8 cellular contexts compared by ENCODE assay signal in the genomic region with DNA sequence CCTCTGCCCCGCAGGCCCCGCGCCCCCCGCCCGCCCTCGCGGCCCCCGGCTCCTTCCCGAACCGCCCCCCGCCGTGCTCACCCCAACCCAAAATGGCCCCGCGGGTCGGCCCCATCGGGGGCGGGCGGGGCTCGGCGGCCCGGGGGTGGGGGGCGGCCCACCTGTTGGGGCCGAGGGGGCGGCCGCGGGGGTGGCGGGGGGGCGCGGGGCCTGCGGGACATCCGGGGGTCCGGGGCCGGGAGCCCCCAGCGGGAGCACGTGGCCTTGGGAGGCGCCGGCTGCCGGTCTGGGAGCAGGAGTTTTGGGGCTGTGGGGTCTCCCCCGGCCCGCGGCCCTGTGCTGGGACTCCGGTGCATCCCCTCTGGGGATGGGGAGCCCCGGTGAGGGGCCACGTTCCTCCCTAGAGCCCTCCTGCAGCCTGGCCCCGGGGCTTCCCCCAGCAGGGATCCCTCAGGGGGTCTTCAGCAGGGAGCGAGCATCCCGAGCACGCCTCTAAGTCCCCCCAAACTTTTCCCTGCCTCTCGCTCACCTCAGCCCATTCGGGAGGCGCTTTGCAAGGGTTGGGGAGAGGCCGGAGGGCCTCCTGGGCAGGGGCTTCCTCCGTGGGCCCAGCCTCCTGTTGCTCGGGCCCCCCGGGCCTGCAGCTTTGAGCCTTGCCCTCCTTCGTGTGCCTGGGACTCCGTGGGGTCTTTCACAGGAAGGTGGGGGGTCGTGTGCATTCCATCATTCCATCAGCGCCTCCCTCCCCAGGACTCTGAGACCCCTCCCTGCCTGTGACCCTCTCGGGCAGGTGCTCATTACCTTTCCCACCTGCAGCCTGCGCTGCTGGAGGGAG. TPM values are rescaled to one million over a fixed set of nuclear protein-coding genes. Genes with fewer than 3 reads are reported as not detected.
DNase-seq lines count a peak whose midpoint lies in the region; ATAC-seq and TF ChIP-seq lines count a peak whose summit lies in the region.

No MANE protein-coding gene starts in this region.

- H3K36me3 Mint-ChIP-seq in WTC11 (peaks cover 9% of the 10 kb centered on the region), glutamatergic neuron (ENCODE audit: unreplicated experiment) (no peaks in the 10 kb centered on the region)

- DNase-seq in GM20000 (ENCODE audit: low spot score) (peak; percentile 77), WTC11 (ENCODE audit: low spot score) (no peak), glutamatergic neuron (peak; percentile 22), skeletal muscle cell (ENCODE audit: low read depth) (no peak), DMS114 treated with DMSO at 0.1 percent for 48 hours (lab: John Stamatoyannopoulos, UW; ENCODE audit: unreplicated experiment) (no peak), SHP77 treated with DMSO at 0.1 percent for 48 hours (lab: John Stamatoyannopoulos, UW) (no peak), NCI-H1048 (lab: John Stamatoyannopoulos, UW) (no peak)

- H3K4me1 Mint-ChIP-seq in WTC11 (peaks cover 26% of the 10 kb centered on the region), glutamatergic neuron (ENCODE audit: low read depth, unreplicated experiment) (peaks cover 19% of the 10 kb centered on the region)

- H3K9me3 Mint-ChIP-seq in WTC11 = no peaks in the 10 kb centered on the region
- peaks cover 12% of the 10 kb centered on the region for H3K9me3 Mint-ChIP-seq in glutamatergic neuron (ENCODE audit: unreplicated experiment)

- H3K4me3 Mint-ChIP-seq in WTC11 (peak overlapping the region; percentile 90), glutamatergic neuron (ENCODE audit: unreplicated experiment) (peak overlapping the region; percentile 90)

- ATAC-seq in WTC11 (no peak), HG03025 (IDR thresholded peaks at IDR 0.05; ENCODE audit: low FRiP score, unreplicated experiment) (no peak)

- POLR2A ChIA-PET in WTC11 (lab: Charles Lee) = no interaction called here

- CTCF ChIA-PET in WTC11 (lab: Charles Lee) = interaction anchor here (0.7 to 2.3 kb wide), 4 partner anchors 9 to 61 kb away, joined by 3 to 11 read pairs (median 6); no protein-coding TSS in a partner anchor

- TF ChIP-seq CTCF in GM20000 (IDR thresholded peaks at IDR 0.05; ENCODE audit: extremely low read depth, missing control alignments) = no peak
- no peak for TF ChIP-seq CTCF in WTC11 (IDR thresholded peaks at IDR 0.05)
- TF ChIP-seq CTCF in glutamatergic neuron (IDR thresholded peaks at IDR 0.05; ENCODE audit: partially characterized antibody, unreplicated experiment) = no peak

- H3K4me3 ChIP-seq in skeletal muscle cell (ENCODE audit: low read depth, low read length) = peak overlapping the region; percentile 83

- H3K27ac Mint-ChIP-seq in WTC11 (peak overlapping the region; percentile 82; the same call in 1 of the 2 replicates), glutamatergic neuron (ENCODE audit: unreplicated experiment) (no peak overlapping the region)

- H3K27me3 Mint-ChIP-seq in WTC11 (ENCODE audit: low read depth) (peaks cover 22% of the 10 kb centered on the region), glutamatergic neuron (ENCODE audit: unreplicated experiment) (peaks cover 10% of the 10 kb centered on the region)

TF ChIP-seq in WTC11, 78 proteins besides CTCF, POLR2A, EP300 and RAD21 (continues in another document):
- TF ChIP-seq, protein P1, sequence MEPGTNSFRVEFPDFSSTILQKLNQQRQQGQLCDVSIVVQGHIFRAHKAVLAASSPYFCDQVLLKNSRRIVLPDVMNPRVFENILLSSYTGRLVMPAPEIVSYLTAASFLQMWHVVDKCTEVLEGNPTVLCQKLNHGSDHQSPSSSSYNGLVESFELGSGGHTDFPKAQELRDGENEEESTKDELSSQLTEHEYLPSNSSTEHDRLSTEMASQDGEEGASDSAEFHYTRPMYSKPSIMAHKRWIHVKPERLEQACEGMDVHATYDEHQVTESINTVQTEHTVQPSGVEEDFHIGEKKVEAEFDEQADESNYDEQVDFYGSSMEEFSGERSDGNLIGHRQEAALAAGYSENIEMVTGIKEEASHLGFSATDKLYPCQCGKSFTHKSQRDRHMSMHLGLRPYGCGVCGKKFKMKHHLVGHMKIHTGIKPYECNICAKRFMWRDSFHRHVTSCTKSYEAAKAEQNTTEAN (CRISPR knock-in tag; IDR thresholded peaks at IDR 0.05) = no peak
- no peak for TF ChIP-seq MYBL2 (CRISPR knock-in tag; IDR thresholded peaks at IDR 0.05)
- TF ChIP-seq, protein P2, sequence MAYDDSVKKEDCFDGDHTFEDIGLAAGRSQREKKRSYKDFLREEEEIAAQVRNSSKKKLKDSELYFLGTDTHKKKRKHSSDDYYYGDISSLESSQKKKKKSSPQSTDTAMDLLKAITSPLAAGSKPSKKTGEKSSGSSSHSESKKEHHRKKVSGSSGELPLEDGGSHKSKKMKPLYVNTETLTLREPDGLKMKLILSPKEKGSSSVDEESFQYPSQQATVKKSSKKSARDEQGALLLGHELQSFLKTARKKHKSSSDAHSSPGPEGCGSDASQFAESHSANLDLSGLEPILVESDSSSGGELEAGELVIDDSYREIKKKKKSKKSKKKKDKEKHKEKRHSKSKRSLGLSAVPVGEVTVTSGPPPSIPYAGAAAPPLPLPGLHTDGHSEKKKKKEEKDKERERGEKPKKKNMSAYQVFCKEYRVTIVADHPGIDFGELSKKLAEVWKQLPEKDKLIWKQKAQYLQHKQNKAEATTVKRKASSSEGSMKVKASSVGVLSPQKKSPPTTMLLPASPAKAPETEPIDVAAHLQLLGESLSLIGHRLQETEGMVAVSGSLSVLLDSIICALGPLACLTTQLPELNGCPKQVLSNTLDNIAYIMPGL (CRISPR knock-in tag; IDR thresholded peaks at IDR 0.05) = no peak
- no peak for TF ChIP-seq ZNF416 (CRISPR knock-in tag; IDR thresholded peaks at IDR 0.05)
- TF ChIP-seq, protein P3, sequence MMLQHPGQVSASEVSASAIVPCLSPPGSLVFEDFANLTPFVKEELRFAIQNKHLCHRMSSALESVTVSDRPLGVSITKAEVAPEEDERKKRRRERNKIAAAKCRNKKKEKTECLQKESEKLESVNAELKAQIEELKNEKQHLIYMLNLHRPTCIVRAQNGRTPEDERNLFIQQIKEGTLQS (CRISPR knock-in tag; conservative IDR thresholded peaks at IDR 0.05) = no peak
- TF ChIP-seq, protein P4, sequence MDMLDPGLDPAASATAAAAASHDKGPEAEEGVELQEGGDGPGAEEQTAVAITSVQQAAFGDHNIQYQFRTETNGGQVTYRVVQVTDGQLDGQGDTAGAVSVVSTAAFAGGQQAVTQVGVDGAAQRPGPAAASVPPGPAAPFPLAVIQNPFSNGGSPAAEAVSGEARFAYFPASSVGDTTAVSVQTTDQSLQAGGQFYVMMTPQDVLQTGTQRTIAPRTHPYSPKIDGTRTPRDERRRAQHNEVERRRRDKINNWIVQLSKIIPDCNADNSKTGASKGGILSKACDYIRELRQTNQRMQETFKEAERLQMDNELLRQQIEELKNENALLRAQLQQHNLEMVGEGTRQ (CRISPR knock-in tag; IDR thresholded peaks at IDR 0.05) = peak; percentile 17; the same call in 1 of the 2 replicates
- TF ChIP-seq TEAD1 (CRISPR knock-in tag; IDR thresholded peaks at IDR 0.05) = no peak
- TF ChIP-seq, protein P5, sequence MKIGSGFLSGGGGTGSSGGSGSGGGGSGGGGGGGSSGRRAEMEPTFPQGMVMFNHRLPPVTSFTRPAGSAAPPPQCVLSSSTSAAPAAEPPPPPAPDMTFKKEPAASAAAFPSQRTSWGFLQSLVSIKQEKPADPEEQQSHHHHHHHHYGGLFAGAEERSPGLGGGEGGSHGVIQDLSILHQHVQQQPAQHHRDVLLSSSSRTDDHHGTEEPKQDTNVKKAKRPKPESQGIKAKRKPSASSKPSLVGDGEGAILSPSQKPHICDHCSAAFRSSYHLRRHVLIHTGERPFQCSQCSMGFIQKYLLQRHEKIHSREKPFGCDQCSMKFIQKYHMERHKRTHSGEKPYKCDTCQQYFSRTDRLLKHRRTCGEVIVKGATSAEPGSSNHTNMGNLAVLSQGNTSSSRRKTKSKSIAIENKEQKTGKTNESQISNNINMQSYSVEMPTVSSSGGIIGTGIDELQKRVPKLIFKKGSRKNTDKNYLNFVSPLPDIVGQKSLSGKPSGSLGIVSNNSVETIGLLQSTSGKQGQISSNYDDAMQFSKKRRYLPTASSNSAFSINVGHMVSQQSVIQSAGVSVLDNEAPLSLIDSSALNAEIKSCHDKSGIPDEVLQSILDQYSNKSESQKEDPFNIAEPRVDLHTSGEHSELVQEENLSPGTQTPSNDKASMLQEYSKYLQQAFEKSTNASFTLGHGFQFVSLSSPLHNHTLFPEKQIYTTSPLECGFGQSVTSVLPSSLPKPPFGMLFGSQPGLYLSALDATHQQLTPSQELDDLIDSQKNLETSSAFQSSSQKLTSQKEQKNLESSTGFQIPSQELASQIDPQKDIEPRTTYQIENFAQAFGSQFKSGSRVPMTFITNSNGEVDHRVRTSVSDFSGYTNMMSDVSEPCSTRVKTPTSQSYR (CRISPR knock-in tag; IDR thresholded peaks at IDR 0.05) = no peak
- TF ChIP-seq, protein P6, sequence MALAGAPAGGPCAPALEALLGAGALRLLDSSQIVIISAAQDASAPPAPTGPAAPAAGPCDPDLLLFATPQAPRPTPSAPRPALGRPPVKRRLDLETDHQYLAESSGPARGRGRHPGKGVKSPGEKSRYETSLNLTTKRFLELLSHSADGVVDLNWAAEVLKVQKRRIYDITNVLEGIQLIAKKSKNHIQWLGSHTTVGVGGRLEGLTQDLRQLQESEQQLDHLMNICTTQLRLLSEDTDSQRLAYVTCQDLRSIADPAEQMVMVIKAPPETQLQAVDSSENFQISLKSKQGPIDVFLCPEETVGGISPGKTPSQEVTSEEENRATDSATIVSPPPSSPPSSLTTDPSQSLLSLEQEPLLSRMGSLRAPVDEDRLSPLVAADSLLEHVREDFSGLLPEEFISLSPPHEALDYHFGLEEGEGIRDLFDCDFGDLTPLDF (CRISPR knock-in tag; IDR thresholded peaks at IDR 0.05) = no peak
- TF ChIP-seq ZNF396 (CRISPR knock-in tag; IDR thresholded peaks at IDR 0.05; ENCODE audit: borderline replicate concordance) = no peak
- TF ChIP-seq, protein P7, sequence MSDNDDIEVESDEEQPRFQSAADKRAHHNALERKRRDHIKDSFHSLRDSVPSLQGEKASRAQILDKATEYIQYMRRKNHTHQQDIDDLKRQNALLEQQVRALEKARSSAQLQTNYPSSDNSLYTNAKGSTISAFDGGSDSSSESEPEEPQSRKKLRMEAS (CRISPR knock-in tag; IDR thresholded peaks at IDR 0.05) = 0 out of 2 replicates have a peak, but pooled peaks have one; percentile 23
- TF ChIP-seq ZNF423 (CRISPR knock-in tag; IDR thresholded peaks at IDR 0.05) = 0 out of 2 replicates have a peak, but pooled peaks have one; percentile 34
- TF ChIP-seq NFE2L1 (CRISPR knock-in tag; IDR thresholded peaks at IDR 0.05) = no peak
- TF ChIP-seq KAT7 (CRISPR knock-in tag; IDR thresholded peaks at IDR 0.05; ENCODE audit: borderline replicate concordance) = no peak

RNA-seq across cellular contexts. Expression of a gene that starts 0.7 kb away (rescaled TPM):
- total RNA-seq in WTC11 (2021) = 248 to 279 TPM (median 251 TPM) in 3 replicates
- 261 TPM for total RNA-seq in glutamatergic neuron (ENCODE audit: unreplicated experiment)

RNA-seq across cellular contexts. Expression of a gene that starts 22.0 kb away (rescaled TPM):
- total RNA-seq in WTC11 (2021) (0.55 to 2.2 TPM (median 0.87 TPM) in 3 replicates), glutamatergic neuron (ENCODE audit: unreplicated experiment) (2.7 TPM)

RNA-seq across cellular contexts. Expression of a gene that starts 54.3 kb away (rescaled TPM):
- total RNA-seq in WTC11 (2021) (4.6 to 5.4 TPM (median 5.0 TPM) in 3 replicates), glutamatergic neuron (ENCODE audit: unreplicated experiment) (78.5 TPM)

Comparison
In these comparisons a context has a peak if more than half of its experiments do, and no peak if none do; other contexts are left out.
1. DNase-seq: peak in GM20000 (single experiment) and glutamatergic neuron (single experiment); none in WTC11 (single experiment), skeletal muscle cell (single experiment), DMS114 treated with DMSO at 0.1 percent for 48 hours (single experiment), SHP77 treated with DMSO at 0.1 percent for 48 hours (single experiment) and NCI-H1048 (single experiment).
2. RNA of a gene that starts 54.3 kb away (total RNA-seq): 78.5 TPM in glutamatergic neuron (single experiment); 4.6 to 5.4 TPM in WTC11; every median in the first group is over 10 times any median in the second.